Comparison of ENCODE assay signal across 1 cellular context in genomic region chr12:120265483-120266179, GRCh38.
TF ChIP-seq lines count a peak whose summit lies in the region.

PXN (minus strand) TSS chr12:120265730; CDS start chr12:120265629, 101 bp downstream.

TF ChIP-seq in HepG2, 621 proteins besides CTCF, POLR2A, EP300 and RAD21 (continued from another document and continues in another):
- TF ChIP-seq ZNF770 (CRISPR knock-in tag; IDR thresholded peaks at IDR 0.05): no peak
- TF ChIP-seq TIGD3 (CRISPR knock-in tag; IDR thresholded peaks at IDR 0.05; ENCODE audit: borderline replicate concordance): no peak
- TF ChIP-seq GMEB2 (CRISPR knock-in tag; IDR thresholded peaks at IDR 0.05; ENCODE audit: low read depth): no peak
- TF ChIP-seq GLMP (CRISPR knock-in tag; IDR thresholded peaks at IDR 0.05; ENCODE audit: borderline replicate concordance): no peak
- 0 out of 2 replicates have a peak, but pooled peaks have one; percentile 36 for TF ChIP-seq ZNF34 (CRISPR knock-in tag; IDR thresholded peaks at IDR 0.05; ENCODE audit: borderline replicate concordance)
- 0 out of 2 replicates have a peak, but pooled peaks have one; percentile 57 for TF ChIP-seq ZNF709 (CRISPR knock-in tag; IDR thresholded peaks at IDR 0.05)
- no peak for TF ChIP-seq ZNF660 (CRISPR knock-in tag; IDR thresholded peaks at IDR 0.05; ENCODE audit: borderline replicate concordance, low read depth)
- TF ChIP-seq ZSCAN22 (CRISPR knock-in tag; IDR thresholded peaks at IDR 0.05): no peak
- TF ChIP-seq ZNF343 (CRISPR knock-in tag; IDR thresholded peaks at IDR 0.05): peak; percentile 57; the same call in 1 of the 2 replicates
- no peak for TF ChIP-seq GLI4 (CRISPR knock-in tag; IDR thresholded peaks at IDR 0.05; ENCODE audit: borderline replicate concordance)
- no peak for TF ChIP-seq CREB3 (CRISPR knock-in tag; IDR thresholded peaks at IDR 0.05)
- TF ChIP-seq MYNN (CRISPR knock-in tag; IDR thresholded peaks at IDR 0.05; ENCODE audit: low read depth): no peak
- TF ChIP-seq KAT8 (CRISPR knock-in tag; IDR thresholded peaks at IDR 0.05): peak; percentile 43; the same call in 1 of the 2 replicates
- TF ChIP-seq ATF6 (CRISPR knock-in tag; conservative IDR thresholded peaks at IDR 0.05): no peak
- TF ChIP-seq EZH2 (conservative IDR thresholded peaks at IDR 0.05; ENCODE audit: low read depth, low read length): no peak
- peak; percentile 53 for TF ChIP-seq ZNF547 (CRISPR knock-in tag; IDR thresholded peaks at IDR 0.05)
- peak; percentile 36; the same call in 1 of the 2 replicates for TF ChIP-seq ZBTB38 (CRISPR knock-in tag; IDR thresholded peaks at IDR 0.05)
- TF ChIP-seq NR0B2 (CRISPR knock-in tag; IDR thresholded peaks at IDR 0.05): no peak
- TF ChIP-seq ZNF605 (CRISPR knock-in tag; IDR thresholded peaks at IDR 0.05): no peak
- TF ChIP-seq ZNF512B (CRISPR knock-in tag; IDR thresholded peaks at IDR 0.05; ENCODE audit: borderline replicate concordance): no peak
- TF ChIP-seq ZNF232 (CRISPR knock-in tag; IDR thresholded peaks at IDR 0.05; ENCODE audit: borderline replicate concordance): no peak
- no peak for TF ChIP-seq ZBTB7A (CRISPR knock-in tag; IDR thresholded peaks at IDR 0.05)
- TF ChIP-seq STAT5B (CRISPR knock-in tag; IDR thresholded peaks at IDR 0.05): no peak
- no peak for TF ChIP-seq CENPX (CRISPR knock-in tag; IDR thresholded peaks at IDR 0.05)
- 0 out of 2 replicates have a peak, but pooled peaks have one; percentile 55 for TF ChIP-seq ZNF761 (CRISPR knock-in tag; conservative IDR thresholded peaks at IDR 0.05)
- TF ChIP-seq HMGXB3 (CRISPR knock-in tag; IDR thresholded peaks at IDR 0.05; ENCODE audit: borderline replicate concordance): peak; percentile 23; the same call in 1 of the 2 replicates
- no peak for TF ChIP-seq ZNF281 (CRISPR knock-in tag; IDR thresholded peaks at IDR 0.05; ENCODE audit: borderline replicate concordance)
- TF ChIP-seq RCOR2 (CRISPR knock-in tag; IDR thresholded peaks at IDR 0.05): no peak
- TF ChIP-seq ISX (CRISPR knock-in tag; conservative IDR thresholded peaks at IDR 0.05): 0 out of 2 replicates have a peak, but pooled peaks have one; percentile 43
- TF ChIP-seq ZNF891 (CRISPR knock-in tag; IDR thresholded peaks at IDR 0.05): no peak; the same call in 1 of the 2 replicates
- TF ChIP-seq ZFX (CRISPR knock-in tag; IDR thresholded peaks at IDR 0.05; ENCODE audit: low read depth): peak; percentile 62
- TF ChIP-seq STAG1 (CRISPR knock-in tag; IDR thresholded peaks at IDR 0.05): peak; percentile 83
- no peak for TF ChIP-seq ZBTB1 (CRISPR knock-in tag; IDR thresholded peaks at IDR 0.05; ENCODE audit: borderline replicate concordance)
